10 cellular contexts compared by ENCODE assay signal in genomic region chr3:60017631-60018030, GRCh38.
A peak's percentile ranks its signal among the peaks of the same experiment; 100 is the strongest.
DNase-seq lines count a peak whose midpoint lies in the region; ATAC-seq, FAIRE-seq and TF ChIP-seq lines count a peak whose summit lies in the region.
"Had no signal": no experiment of that assay in that cellular context is flagged by ENCODE, and none has a peak within 500 bp of the region (broad histone marks: within the 10 kb centered on the region; RNA-seq: fewer than 3 reads in every experiment).

No MANE protein-coding gene starts in this region.

- WGBS in prostate gland: 76% methylated on average over 2 of the region's 2 CpGs
- 91 to 92% methylated on average over 2 of the region's 2 CpGs for WGBS in pancreas, 2 donors

- peaks cover 6 to 8% of the 10 kb centered on the region in 2 experiments for H3K9me3 ChIP-seq in CD4-positive, CD25-positive, alpha-beta regulatory T cell (ENCODE audit: control insufficient read depth in 2 of 2, low read length in 2 of 2)
- H3K9me3 ChIP-seq in prostate gland (no peaks in the 10 kb centered on the region), pancreas (no peaks in the 10 kb centered on the region)

- TF ChIP-seq POLR2A in prostate gland (IDR thresholded peaks at IDR 0.05): no peak

- H3K4me1 Mint-ChIP-seq in CD4-positive, CD25-positive, alpha-beta regulatory T cell: peaks cover 19 to 57% (median 42%) of the 10 kb centered on the region in 4 donors
- H3K4me1 Mint-ChIP-seq in endothelial cell (ENCODE audit: unreplicated experiment): no peaks in the 10 kb centered on the region

- H3K27ac ChIP-seq in CD4-positive, CD25-positive, alpha-beta regulatory T cell (ENCODE audit: insufficient read depth, low read length, poor library complexity, severe bottlenecking): peak overlapping the region; percentile 65
- no peak overlapping the region for H3K27ac ChIP-seq in foreskin keratinocyte
- no peak overlapping the region for H3K27ac ChIP-seq in prostate gland
- no peak overlapping the region for H3K27ac ChIP-seq in pancreas
- H3K27ac ChIP-seq: RWPE1 had no signal

- FAIRE-seq in pancreas (lab: Jason Lieb, UNC): no peak

- intact Hi-C loops in prostate gland (cut with DNase I) (no loop called here), pancreas (cut with DNase I) (no loop called here)

- peak overlapping the region; percentile 39 to 62 (median 54) for H3K4me3 Mint-ChIP-seq in CD4-positive, CD25-positive, alpha-beta regulatory T cell
- no peak overlapping the region for H3K4me3 Mint-ChIP-seq in endothelial cell (ENCODE audit: unreplicated experiment)
- H3K4me3 Mint-ChIP-seq: neural crest cell had no signal

- H3K27me3 Mint-ChIP-seq in CD4-positive, CD25-positive, alpha-beta regulatory T cell: no peaks in the 10 kb centered on the region
- H3K27me3 Mint-ChIP-seq in endothelial cell (ENCODE audit: unreplicated experiment): no peaks in the 10 kb centered on the region

- TF ChIP-seq CTCF in foreskin keratinocyte (conservative IDR thresholded peaks at IDR 0.05): no peak
- TF ChIP-seq CTCF in prostate gland (IDR thresholded peaks at IDR 0.05): no peak
- no peak for TF ChIP-seq CTCF in endothelial cell (IDR thresholded peaks at IDR 0.05; ENCODE audit: unreplicated experiment)
- TF ChIP-seq CTCF in pancreas (IDR thresholded peaks at IDR 0.05): no peak

- H3K36me3 ChIP-seq in CD4-positive, CD25-positive, alpha-beta regulatory T cell (ENCODE audit: control insufficient read depth, insufficient read depth, low read length): no peaks in the 10 kb centered on the region
- no peaks in the 10 kb centered on the region for H3K36me3 ChIP-seq in prostate gland
- H3K36me3 ChIP-seq in pancreas: no peaks in the 10 kb centered on the region

- DNase-seq in CD4-positive, CD25-positive, alpha-beta regulatory T cell: peak; percentile 4 to 88 (median 70)
- DNase-seq in activated CD4-positive, alpha-beta T cell treated with anti-CD3 and anti-CD28 coated beads, Interleukin-2, amount 50 U/mL, for 48 hours: peak; percentile 31 to 54
- DNase-seq in foreskin keratinocyte: peak; percentile 40 to 79
- no peak for DNase-seq in SKM-1 (lab: John Stamatoyannopoulos, UW; ENCODE audit: unreplicated experiment)
- DNase-seq in prostate gland (ENCODE audit: low spot score): no peak
- no peak for DNase-seq in endothelial cell (ENCODE audit: low spot score)
- no peak for DNase-seq in pancreas

- peak; percentile 89 to 91 for ATAC-seq in CD4-positive, CD25-positive, alpha-beta regulatory T cell (ENCODE audit: low read depth in 2 of 2)
- ATAC-seq in HG02981 (IDR thresholded peaks at IDR 0.05; ENCODE audit: unreplicated experiment) (peak; percentile 73), foreskin keratinocyte (peak; percentile 87), pancreas (no peak)

- H3K4me3 ChIP-seq in CD4-positive, CD25-positive, alpha-beta regulatory T cell (ENCODE audit: low read depth, low read length): peak overlapping the region; percentile 20
- H3K4me3 ChIP-seq in prostate gland: no peak overlapping the region
- no peak overlapping the region for H3K4me3 ChIP-seq in pancreas

- H3K27ac Mint-ChIP-seq in CD4-positive, CD25-positive, alpha-beta regulatory T cell: peak overlapping the region; percentile 78 to 97 (median 92)
- no peak overlapping the region for H3K27ac Mint-ChIP-seq in endothelial cell (ENCODE audit: unreplicated experiment)

- no peaks in the 10 kb centered on the region for H3K27me3 ChIP-seq in CD4-positive, CD25-positive, alpha-beta regulatory T cell (ENCODE audit: control insufficient read depth, insufficient read depth, low read length)
- H3K27me3 ChIP-seq in foreskin keratinocyte (peaks cover 3% of the 10 kb centered on the region), prostate gland (replicated peaks; ENCODE audit: insufficient read depth) (no peaks in the 10 kb centered on the region), pancreas (no peaks in the 10 kb centered on the region)

- H3K9me3 Mint-ChIP-seq in CD4-positive, CD25-positive, alpha-beta regulatory T cell: peaks cover 2 to 21% (median 7%) of the 10 kb centered on the region in 7 donors
- H3K9me3 Mint-ChIP-seq in endothelial cell (ENCODE audit: unreplicated experiment): no peaks in the 10 kb centered on the region
- H3K9me3 Mint-ChIP-seq: neural crest cell had no signal

- H3K4me1 ChIP-seq in CD4-positive, CD25-positive, alpha-beta regulatory T cell (ENCODE audit: control insufficient read depth, insufficient read depth, low read length, poor library complexity, severe bottlenecking): peaks cover 32% of the 10 kb centered on the region
- no peaks in the 10 kb centered on the region for H3K4me1 ChIP-seq in foreskin keratinocyte
- H3K4me1 ChIP-seq in prostate gland (replicated peaks): no peaks in the 10 kb centered on the region
- no peaks in the 10 kb centered on the region for H3K4me1 ChIP-seq in pancreas

- H3K36me3 Mint-ChIP-seq in CD4-positive, CD25-positive, alpha-beta regulatory T cell: peaks cover 5% of the 10 kb centered on the region
- no peaks in the 10 kb centered on the region for H3K36me3 Mint-ChIP-seq in endothelial cell (ENCODE audit: low read depth, unreplicated experiment)

Comparison
In these comparisons a context has a peak if more than half of its experiments do, and no peak if none do; other contexts are left out.
1. ATAC-seq: peak in CD4-positive, CD25-positive, alpha-beta regulatory T cell (2 of 2), HG02981 (single experiment) and foreskin keratinocyte (single experiment); none in pancreas (0 of 4).
2. DNase-seq: peak in CD4-positive, CD25-positive, alpha-beta regulatory T cell (3 of 3), activated CD4-positive, alpha-beta T cell treated with anti-CD3 and anti-CD28 coated beads, Interleukin-2, amount 50 U/mL, for 48 hours (2 of 2) and foreskin keratinocyte (2 of 2); none in SKM-1 (single experiment), prostate gland (single experiment), endothelial cell (single experiment) and pancreas (0 of 6).